ENCODE assay signal across 9 cellular contexts in the genomic region with DNA sequence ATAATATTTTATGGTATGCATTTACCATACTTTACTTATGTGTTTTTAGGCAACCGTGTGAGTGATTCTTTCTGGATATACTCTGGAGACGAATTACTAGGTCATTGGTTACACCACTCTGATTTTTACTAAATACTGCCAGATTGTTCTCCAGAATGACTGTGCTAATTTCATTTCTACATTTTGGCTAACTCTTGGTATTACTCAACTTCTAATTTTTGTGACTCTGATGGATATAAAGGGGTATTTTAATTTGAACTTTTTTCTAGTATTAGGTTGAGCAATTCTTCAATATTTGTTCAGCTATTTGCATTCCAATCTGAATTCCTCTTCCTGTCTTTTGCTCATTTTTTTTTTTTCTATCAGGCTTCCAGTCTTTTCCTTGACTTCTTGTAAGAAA.
DNase-seq lines count a peak whose midpoint lies in the region; ATAC-seq and TF ChIP-seq lines count a peak whose summit lies in the region.
"Had no signal": no experiment of that assay in that cellular context is flagged by ENCODE, and none has a peak within 500 bp of the region (broad histone marks: within the 10 kb centered on the region; RNA-seq: fewer than 3 reads in every experiment).

No MANE protein-coding gene starts in this region.

- H3K9ac ChIP-seq in fibroblast of lung (ENCODE audit: insufficient read depth, low read length), result no peak overlapping the region

- no peaks in the 10 kb centered on the region for H3K9me3 ChIP-seq in fibroblast of lung (ENCODE audit: control insufficient read depth, insufficient read depth, low read depth, low read length)
- H3K9me3 ChIP-seq in SJCRH30 (replicated peaks), result no peaks in the 10 kb centered on the region

- H3K4me1 ChIP-seq in fibroblast of lung (ENCODE audit: control insufficient read depth, extremely low read depth, insufficient read depth, low read length), result no peaks in the 10 kb centered on the region
- no peaks in the 10 kb centered on the region for H3K4me1 ChIP-seq in SJCRH30

- H3K4me2 ChIP-seq in fibroblast of lung (ENCODE audit: extremely low read depth, insufficient read depth, low read length), result no peak overlapping the region

- H3K27ac ChIP-seq in fibroblast of lung (ENCODE audit: insufficient read depth, low read length), result no peak overlapping the region
- no peak overlapping the region for H3K27ac ChIP-seq in SJCRH30

- H3K27me3 ChIP-seq in fibroblast of lung (ENCODE audit: control insufficient read depth, insufficient read depth, low read length), result no peaks in the 10 kb centered on the region
- H3K27me3 ChIP-seq in SJCRH30, result no peaks in the 10 kb centered on the region

- ATAC-seq in GM19372 (IDR thresholded peaks at IDR 0.05; ENCODE audit: low read depth, unreplicated experiment) (peak; percentile 77), HG03095 (IDR thresholded peaks at IDR 0.05; ENCODE audit: unreplicated experiment) (peak; percentile 83), HG03439 (IDR thresholded peaks at IDR 0.05; ENCODE audit: unreplicated experiment) (no peak)

- DNase-seq in AG09319 (ENCODE audit: extremely low read depth, low read depth), result peak; percentile 80
- DNase-seq in fibroblast of lung (ENCODE audit: low read depth in 2 of 2), result peak; percentile 13 to 79
- no peak for DNase-seq in GF-D8 (lab: John Stamatoyannopoulos, UW)
- DNase-seq in KG1 (lab: John Stamatoyannopoulos, UW), result no peak
- DNase-seq in SJCRH30, result no peak
- DNase-seq: effector CD8-positive, alpha-beta T cell had no signal

- H3K36me3 ChIP-seq in fibroblast of lung (ENCODE audit: control insufficient read depth, insufficient read depth, low read length), result no peaks in the 10 kb centered on the region
- H3K36me3 ChIP-seq in SJCRH30, result no peaks in the 10 kb centered on the region

- H3K79me2 ChIP-seq in fibroblast of lung (ENCODE audit: control insufficient read depth, insufficient read depth, low read length), result no peaks in the 10 kb centered on the region

- no peaks in the 10 kb centered on the region for H4K20me1 ChIP-seq in fibroblast of lung (ENCODE audit: control insufficient read depth, extremely low read depth, insufficient read depth, low read length)

- no peak overlapping the region for H2AFZ ChIP-seq in fibroblast of lung (ENCODE audit: low read length)

- H3K4me3 ChIP-seq in fibroblast of lung (replicated peaks in 1 of 4; ENCODE audit: control extremely low read depth in 1 of 4, insufficient read depth in 1 of 4, low read depth in 3 of 4, low read length in 4 of 4) (no peak overlapping the region), SJCRH30 (no peak overlapping the region)

- TF ChIP-seq CTCF in AG09319 (IDR thresholded peaks at IDR 0.05; ENCODE audit: low read depth, low read length) (no peak), fibroblast of lung (conservative IDR thresholded peaks at IDR 0.05 in 1 of 2, IDR thresholded peaks at IDR 0.05 in 1 of 2; ENCODE audit: low read depth in 1 of 2, low read length in 2 of 2) (no peak)

Comparison
In these comparisons a context has a peak if more than half of its experiments do, and no peak if none do; other contexts are left out.
1. DNase-seq: peak in AG09319 (single experiment) and fibroblast of lung (2 of 2); none in GF-D8 (single experiment), KG1 (single experiment) and SJCRH30 (0 of 2).